In the genomic region with DNA sequence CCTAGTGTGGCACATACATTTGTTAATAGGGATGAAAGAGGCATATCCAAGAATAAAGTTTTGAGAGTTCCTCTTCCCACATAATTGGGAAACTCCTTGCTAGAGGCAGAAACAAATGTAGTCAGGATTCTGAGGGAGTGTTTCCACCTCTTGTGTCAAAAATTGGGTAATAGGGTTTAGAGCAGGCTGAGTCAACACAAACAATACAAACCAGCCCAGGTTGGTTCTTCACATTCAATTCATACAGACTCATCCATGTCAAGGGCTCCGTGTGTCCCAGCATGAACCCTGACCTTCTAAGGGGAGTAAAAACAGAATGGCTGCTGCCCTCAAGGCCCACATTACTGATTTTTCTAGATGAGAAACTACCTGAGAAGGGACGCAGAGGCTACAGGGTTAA, we compare ENCODE assay signal across 17 cellular contexts.
DNase-seq lines count a peak whose midpoint lies in the region; ATAC-seq, FAIRE-seq and TF ChIP-seq lines count a peak whose summit lies in the region.
"Had no signal": no experiment of that assay in that cellular context is flagged by ENCODE, and none has a peak within 500 bp of the region (broad histone marks: within the 10 kb centered on the region; RNA-seq: fewer than 3 reads in every experiment).

No MANE protein-coding gene starts in this region.

- H3K18ac ChIP-seq in neuronal stem cell (ENCODE audit: low read length) = no peak overlapping the region

- no peak for TF ChIP-seq CTCF in foreskin fibroblast (IDR thresholded peaks at IDR 0.05; ENCODE audit: low read depth, low read length)

- H3K4me1 ChIP-seq in adipocyte (ENCODE audit: control insufficient read depth, insufficient read depth, low read length) = peaks cover 26% of the 10 kb centered on the region
- H3K4me1 ChIP-seq in neuronal stem cell (ENCODE audit: control insufficient read depth in 2 of 2, insufficient read depth in 1 of 2, low read depth in 1 of 2, low read length in 2 of 2) = peaks cover 7 to 12% of the 10 kb centered on the region in 2 donors
- H3K4me1 ChIP-seq: SJSA1 had no signal

- no peak overlapping the region for H3K9ac ChIP-seq in adipocyte (ENCODE audit: low read length)
- no peak overlapping the region for H3K9ac ChIP-seq in neuronal stem cell (ENCODE audit: low read depth, low read length, poor library complexity)

- H3K4me3 ChIP-seq in adipocyte (ENCODE audit: low read length) (no peak overlapping the region), foreskin fibroblast (ENCODE audit: low read depth in 1 of 2, low read length in 2 of 2) (no peak overlapping the region), skeletal muscle cell (ENCODE audit: low read depth, low read length) (no peak overlapping the region), neuronal stem cell (ENCODE audit: low read length in 2 of 2) (no peak overlapping the region)
- H3K4me3 ChIP-seq: dorsolateral prefrontal cortex, esophagus muscularis mucosa, SJSA1 had no signal

- H3K23ac ChIP-seq in neuronal stem cell (ENCODE audit: low read depth, low read length, poor library complexity) = no peak overlapping the region

- H4K8ac ChIP-seq in neuronal stem cell (ENCODE audit: low read depth, low read length) = no peak overlapping the region

- TF ChIP-seq POLR2A in H54 (IDR thresholded peaks at IDR 0.05; ENCODE audit: low read depth, low read length) = no peak
- TF ChIP-seq POLR2A in GM18505 (IDR thresholded peaks at IDR 0.05; ENCODE audit: borderline replicate concordance, extremely low read depth, insufficient read depth, insufficient read length) = no peak

- H2AK5ac ChIP-seq in neuronal stem cell (ENCODE audit: low read depth, low read length) = no peak overlapping the region

- FAIRE-seq in H54 (lab: Jason Lieb, UNC) = no peak

- H2AFZ ChIP-seq in neuronal stem cell (ENCODE audit: low read length) = no peak overlapping the region

- no peak overlapping the region for H2BK5ac ChIP-seq in neuronal stem cell (ENCODE audit: low read length)

- H2BK12ac ChIP-seq in neuronal stem cell (ENCODE audit: low read length) = no peak overlapping the region

- H3K27me3 ChIP-seq in adipocyte (replicated peaks; ENCODE audit: control insufficient read depth, insufficient read depth, low read length) = no peaks in the 10 kb centered on the region
- no peaks in the 10 kb centered on the region for H3K27me3 ChIP-seq in neuronal stem cell (ENCODE audit: control insufficient read depth in 3 of 3, insufficient read depth in 3 of 3, low read depth in 1 of 3, low read length in 3 of 3)
- H3K27me3 ChIP-seq: brain microvascular endothelial cell, dorsolateral prefrontal cortex, esophagus muscularis mucosa, SJSA1 had no signal

- H3K14ac ChIP-seq in neuronal stem cell (ENCODE audit: low read length) = no peak overlapping the region

- H3K36me3 ChIP-seq in adipocyte (ENCODE audit: control insufficient read depth, insufficient read depth, low read length, severe bottlenecking) (no peaks in the 10 kb centered on the region), neuronal stem cell (replicated peaks in 1 of 2; ENCODE audit: control insufficient read depth in 2 of 2, insufficient read depth in 2 of 2, low read length in 2 of 2) (peaks cover 2 to 25% of the 10 kb centered on the region in 2 donors)
- H3K36me3 ChIP-seq: brain microvascular endothelial cell, esophagus muscularis mucosa, SJSA1 had no signal

- no peak overlapping the region for H2BK15ac ChIP-seq in neuronal stem cell (ENCODE audit: low read length)

- H3K4me2 ChIP-seq in neuronal stem cell (ENCODE audit: insufficient read depth, low read length, poor library complexity, severe bottlenecking) = no peak overlapping the region

- H3K9me3 ChIP-seq in adipocyte (ENCODE audit: control insufficient read depth, low read length) = no peaks in the 10 kb centered on the region
- peaks cover 0 to 2% of the 10 kb centered on the region in 2 donors for H3K9me3 ChIP-seq in neuronal stem cell (replicated peaks in 1 of 2; ENCODE audit: control insufficient read depth in 2 of 2, insufficient read depth in 1 of 2, low read depth in 1 of 2, low read length in 2 of 2)
- H3K9me3 ChIP-seq: esophagus muscularis mucosa, SJSA1 had no signal

- no peak overlapping the region for H2BK120ac ChIP-seq in neuronal stem cell (ENCODE audit: low read depth, low read length)

- no peak overlapping the region for H4K91ac ChIP-seq in neuronal stem cell (ENCODE audit: low read depth, low read length, poor library complexity)

- ATAC-seq in GM18505 (IDR thresholded peaks at IDR 0.05; ENCODE audit: unreplicated experiment) (no peak), GM19023 (IDR thresholded peaks at IDR 0.05; ENCODE audit: unreplicated experiment) (no peak)
- ATAC-seq: stimulated activated naive CD8-positive, alpha-beta T cell treated with anti-CD3 and anti-CD28 coated beads, Interleukin-15, Interleukin-2, amounts not matched to agents 100 U/mL and 50 U/mL, for 24 hours had no signal

- DNase-seq in H54 (ENCODE audit: insufficient read length, low spot score) (peak; percentile 35), adipocyte (ENCODE audit: low read depth) (peak; percentile 46), foreskin fibroblast (peak; percentile 50 to 59), skeletal muscle cell (ENCODE audit: low read depth) (peak; percentile 36), neuronal stem cell (ENCODE audit: low spot score) (no peak), SKM-1 (lab: John Stamatoyannopoulos, UW; ENCODE audit: unreplicated experiment) (no peak)
- DNase-seq: activated B cell treated with CpG ODN at 0.5 μM for 24 hours; brain microvascular endothelial cell; dorsolateral prefrontal cortex; NCI-H1417 treated with DMSO at 0.1 percent for 48 hours; NCI-H2171; OCI-M1; stimulated activated naive CD8-positive, alpha-beta T cell treated with anti-CD3 and anti-CD28 coated beads, Interleukin-15, Interleukin-2, amounts not matched to agents 100 U/mL and 50 U/mL, for 24 hours had no signal

- H3K79me1 ChIP-seq in neuronal stem cell (ENCODE audit: low read depth, low read length) = peaks cover 6% of the 10 kb centered on the region

- no peak overlapping the region for H3K27ac ChIP-seq in neuronal stem cell (replicated peaks; ENCODE audit: low read length)
- H3K27ac ChIP-seq: brain microvascular endothelial cell, dorsolateral prefrontal cortex, SJSA1 had no signal

- WGBS in neuronal stem cell (ENCODE audit: extremely low coverage in 2 of 2, insufficient read length in 2 of 2, insufficient replicate concordance in 1 of 2), 2 donors = no CpG with 5 or more reads among the region's 2 CpGs

- no peak overlapping the region for H3K4ac ChIP-seq in neuronal stem cell (ENCODE audit: low read length)

Comparison
In these comparisons a context has a peak if more than half of its experiments do, and no peak if none do; other contexts are left out.
1. DNase-seq: peak in H54 (single experiment), adipocyte (single experiment), foreskin fibroblast (2 of 2) and skeletal muscle cell (single experiment); none in neuronal stem cell (single experiment) and SKM-1 (single experiment).